Comparison of ENCODE assay signal across 30 cellular contexts in genomic region chr9:117343416-117343815, GRCh38.
DNase-seq lines count a peak whose midpoint lies in the region; ATAC-seq, FAIRE-seq and TF ChIP-seq lines count a peak whose summit lies in the region.
"Had no signal": no experiment of that assay in that cellular context is flagged by ENCODE, and none has a peak within 500 bp of the region (broad histone marks: within the 10 kb centered on the region; RNA-seq: fewer than 3 reads in every experiment).

No MANE protein-coding gene starts in this region.

- no peaks in the 10 kb centered on the region for H3K4me1 Mint-ChIP-seq in MCF 10A (ENCODE audit: insufficient read depth, unreplicated experiment)
- H3K4me1 Mint-ChIP-seq in astrocyte (ENCODE audit: low read depth, unreplicated experiment): peaks cover 25% of the 10 kb centered on the region
- H3K4me1 Mint-ChIP-seq: activated CD4-positive, alpha-beta T cell treated with anti-CD3 and anti-CD28 coated beads, Interleukin-2, amount 10 ng/mL, durations not matched to agents 7 days and 5 days; memory B cell; neural crest cell had no signal

- H3K27me3 Mint-ChIP-seq in MCF 10A (ENCODE audit: insufficient read depth, unreplicated experiment) (no peaks in the 10 kb centered on the region), astrocyte (ENCODE audit: low read depth, unreplicated experiment) (no peaks in the 10 kb centered on the region)
- H3K27me3 Mint-ChIP-seq: activated CD4-positive, alpha-beta T cell treated with anti-CD3 and anti-CD28 coated beads, Interleukin-2, amount 10 ng/mL, durations not matched to agents 7 days and 5 days; memory B cell had no signal

- H3K27me3 ChIP-seq in breast epithelium (no peaks in the 10 kb centered on the region), astrocyte (ENCODE audit: insufficient read depth, low read length) (no peaks in the 10 kb centered on the region), keratinocyte (ENCODE audit: control insufficient read depth, extremely low read depth, insufficient read depth, low read length) (no peaks in the 10 kb centered on the region), upper lobe of right lung (no peaks in the 10 kb centered on the region)
- H3K27me3 ChIP-seq: dorsolateral prefrontal cortex, pancreas, thyroid gland had no signal

- DNase-seq in MCF 10A (ENCODE audit: unreplicated experiment): peak; percentile 6
- DNase-seq in breast epithelium (ENCODE audit: low spot score in 2 of 2): no peak
- peak; percentile 20 for DNase-seq in astrocyte (ENCODE audit: low read depth)
- DNase-seq in keratinocyte (ENCODE audit: low read depth, low spot score): peak; percentile 4
- DNase-seq in upper lobe of right lung: no peak
- DNase-seq in MV-4-11 (lab: John Stamatoyannopoulos, UW): no peak
- no peak for DNase-seq in GM13977 (ENCODE audit: low spot score)
- DNase-seq: activated CD4-positive, alpha-beta T cell treated with anti-CD3 and anti-CD28 coated beads, Interleukin-2, amount 10 ng/mL, durations not matched to agents 7 days and 5 days; activated gamma-delta T cell; activated T-cell treated with anti-CD3 and anti-CD28 coated beads, Interleukin-2, amount 50 U/mL, for 1 hour; CD4-positive, alpha-beta T cell; dorsolateral prefrontal cortex; hippocampal formation; NCI-H1436 treated with DMSO at 0.1 percent for 48 hours; NCI-H2081 treated with DMSO at 0.1 percent for 48 hours; NCI-H2227 treated with DMSO at 0.1 percent for 48 hours; NCI-H526 treated with DMSO at 0.1 percent for 48 hours; NK-92 treated with Interleukin-12 subunit alpha and Interleukin-12 subunit beta, amount 100 ng/mL, for 24 hours; pancreas; PC-3; SHP77 treated with DMSO at 0.1 percent for 48 hours; stimulated activated CD8-positive, alpha-beta memory T cell treated with anti-CD3 and anti-CD28 coated beads, Interleukin-4, amount 100 ng/mL, for 48 hours; T-helper 9 cell; thyroid gland had no signal

- TF ChIP-seq CTCF in MCF 10A (IDR thresholded peaks at IDR 0.05; ENCODE audit: unreplicated experiment) (no peak), breast epithelium (IDR thresholded peaks at IDR 0.05) (no peak), astrocyte (IDR thresholded peaks at IDR 0.05; ENCODE audit: insufficient read depth, low read depth, low read length) (no peak), keratinocyte (optimal IDR thresholded peaks at IDR 0.05 in 1 of 3, IDR thresholded peaks at IDR 0.05 in 1 of 3, conservative IDR thresholded peaks at IDR 0.05 in 1 of 3; ENCODE audit: extremely low read depth in 1 of 3, insufficient read depth in 2 of 3, low read length in 3 of 3) (no peak), upper lobe of right lung (IDR thresholded peaks at IDR 0.05) (no peak), GM13977 (IDR thresholded peaks at IDR 0.05; ENCODE audit: extremely low read depth, insufficient read depth, missing control alignments) (no peak)

- H4K20me1 ChIP-seq in astrocyte (ENCODE audit: insufficient read depth, low read length): no peaks in the 10 kb centered on the region
- H4K20me1 ChIP-seq in keratinocyte (ENCODE audit: control insufficient read depth, extremely low read depth, insufficient read depth, low read length): no peaks in the 10 kb centered on the region

- POLR2A ChIA-PET in MCF 10A (lab: Yijun Ruan, JAX): no interaction called here

- H3K9me3 Mint-ChIP-seq in MCF 10A (ENCODE audit: unreplicated experiment) (peaks cover 18% of the 10 kb centered on the region), astrocyte (ENCODE audit: unreplicated experiment) (peaks cover 5% of the 10 kb centered on the region)
- H3K9me3 Mint-ChIP-seq: activated CD4-positive, alpha-beta T cell treated with anti-CD3 and anti-CD28 coated beads, Interleukin-2, amount 10 ng/mL, durations not matched to agents 7 days and 5 days; CD4-positive, alpha-beta T cell; memory B cell; neural crest cell had no signal

- in situ Hi-C loops in GM13977 (cut with MboI; ENCODE audit: low pct_unique_long_range_greater_than_20kb, low sequenced_read_pairs, unreplicated experiment): no loop called here

- H3K36me3 Mint-ChIP-seq in MCF 10A (ENCODE audit: insufficient read depth, unreplicated experiment) (no peaks in the 10 kb centered on the region), astrocyte (ENCODE audit: low read depth, unreplicated experiment) (no peaks in the 10 kb centered on the region)
- H3K36me3 Mint-ChIP-seq: memory B cell had no signal

- FAIRE-seq in astrocyte (lab: Jason Lieb, UNC) (no peak), keratinocyte (lab: Jason Lieb, UNC) (peak; percentile 52)
- FAIRE-seq: GM12892, pancreas had no signal

- ATAC-seq in GM18909 (IDR thresholded peaks at IDR 0.05; ENCODE audit: poor library complexity, unreplicated experiment) (no peak), upper lobe of right lung (no peak)
- ATAC-seq: left lobe of liver, pancreas, PC-3 had no signal

- H3K27ac Mint-ChIP-seq in MCF 10A (ENCODE audit: low read depth, unreplicated experiment): no peak overlapping the region
- peak overlapping the region; percentile 17 for H3K27ac Mint-ChIP-seq in astrocyte (ENCODE audit: unreplicated experiment)
- H3K27ac Mint-ChIP-seq: activated CD4-positive, alpha-beta T cell treated with anti-CD3 and anti-CD28 coated beads, Interleukin-2, amount 10 ng/mL, durations not matched to agents 7 days and 5 days; CD4-positive, alpha-beta T cell; memory B cell had no signal

- H3K79me2 ChIP-seq in astrocyte (ENCODE audit: insufficient read depth, low read length) (no peaks in the 10 kb centered on the region), keratinocyte (ENCODE audit: control insufficient read depth, insufficient read depth, low read length) (no peaks in the 10 kb centered on the region)

- H3K4me1 ChIP-seq in breast epithelium: no peaks in the 10 kb centered on the region
- peaks cover 3% of the 10 kb centered on the region for H3K4me1 ChIP-seq in astrocyte (ENCODE audit: insufficient read depth, low read length)
- H3K4me1 ChIP-seq in keratinocyte (ENCODE audit: control insufficient read depth, extremely low read depth, insufficient read depth, low read length): peaks cover 2% of the 10 kb centered on the region
- H3K4me1 ChIP-seq in upper lobe of right lung: no peaks in the 10 kb centered on the region
- H3K4me1 ChIP-seq: pancreas, thyroid gland had no signal

- H2AFZ ChIP-seq in astrocyte (ENCODE audit: low read depth, low read length) (no peak overlapping the region), keratinocyte (ENCODE audit: control insufficient read depth, low read length) (no peak overlapping the region)

- intact Hi-C loops in MCF 10A (cut with micrococcal nuclease) (no loop called here), breast epithelium (cut with DNase I; ENCODE audit: low total_unique reads) (no loop called here), upper lobe of right lung (cut with DNase I) (no loop called here)

- no peak for TF ChIP-seq POLR2A in breast epithelium (IDR thresholded peaks at IDR 0.05)

- CTCF ChIA-PET in MCF 10A (lab: Yijun Ruan, JAX): interaction anchor here (0.5 kb wide), 1 partner anchor 21 kb away, joined by 3 read pairs; no protein-coding TSS in a partner anchor

- H3K4me2 ChIP-seq in astrocyte (ENCODE audit: low read length) (no peak overlapping the region), keratinocyte (ENCODE audit: control insufficient read depth, extremely low read depth, insufficient read depth, low read depth, low read length) (no peak overlapping the region)
- H3K4me2 ChIP-seq: smooth muscle cell had no signal

- H3K4me3 ChIP-seq in breast epithelium (no peak overlapping the region), astrocyte (ENCODE audit: insufficient read depth, low read depth, low read length) (no peak overlapping the region), keratinocyte (ENCODE audit: control insufficient read depth in 2 of 3, extremely low read depth in 1 of 3, insufficient read depth in 2 of 3, low read depth in 1 of 3, low read length in 3 of 3) (no peak overlapping the region), upper lobe of right lung (no peak overlapping the region)
- H3K4me3 ChIP-seq: dorsolateral prefrontal cortex, pancreas, smooth muscle cell, thyroid gland had no signal

- no peak overlapping the region for H3K9ac ChIP-seq in astrocyte (ENCODE audit: low read length)
- H3K9ac ChIP-seq in keratinocyte (ENCODE audit: control insufficient read depth, extremely low read depth, insufficient read depth, low read length): no peak overlapping the region

- H3K9me1 ChIP-seq in keratinocyte (ENCODE audit: control insufficient read depth, extremely low read depth, insufficient read depth, low read length): no peaks in the 10 kb centered on the region

- BruUV-seq in MCF 10A (replicated peaks; lab: Mats Ljungman, UMichigan): no TSS peak

- H3K27ac ChIP-seq in breast epithelium (no peak overlapping the region), astrocyte (ENCODE audit: low read depth, low read length) (no peak overlapping the region), keratinocyte (ENCODE audit: control insufficient read depth, insufficient read depth, low read length) (no peak overlapping the region), upper lobe of right lung (no peak overlapping the region)
- H3K27ac ChIP-seq: pancreas, thyroid gland had no signal

- no peak overlapping the region for H3K4me3 Mint-ChIP-seq in MCF 10A (ENCODE audit: unreplicated experiment)
- H3K4me3 Mint-ChIP-seq in astrocyte (ENCODE audit: unreplicated experiment): no peak overlapping the region
- H3K4me3 Mint-ChIP-seq: activated CD4-positive, alpha-beta T cell treated with anti-CD3 and anti-CD28 coated beads, Interleukin-2, amount 10 ng/mL, durations not matched to agents 7 days and 5 days; CD4-positive, alpha-beta T cell; memory B cell; neural crest cell had no signal

- H3K36me3 ChIP-seq in breast epithelium (no peaks in the 10 kb centered on the region), astrocyte (ENCODE audit: insufficient read depth, low read length) (no peaks in the 10 kb centered on the region), keratinocyte (ENCODE audit: control insufficient read depth in 2 of 2, extremely low read depth in 1 of 2, insufficient read depth in 2 of 2, low read length in 2 of 2) (no peaks in the 10 kb centered on the region), upper lobe of right lung (no peaks in the 10 kb centered on the region)
- H3K36me3 ChIP-seq: pancreas, thyroid gland had no signal

- H3K9me3 ChIP-seq in breast epithelium (no peaks in the 10 kb centered on the region), astrocyte (ENCODE audit: insufficient read depth, low read depth, low read length) (no peaks in the 10 kb centered on the region), keratinocyte (ENCODE audit: control insufficient read depth, low read depth, low read length) (no peaks in the 10 kb centered on the region), upper lobe of right lung (no peaks in the 10 kb centered on the region)
- H3K9me3 ChIP-seq: pancreas, thyroid gland had no signal

- dilution Hi-C loops in keratinocyte (cut with MboI; ENCODE audit: extremely low pct_ligation_motif_present, low sequenced_read_pairs): no loop called here

Comparison
In these comparisons a context has a peak if more than half of its experiments do, and no peak if none do; other contexts are left out.
1. DNase-seq: peak in MCF 10A (single experiment), astrocyte (single experiment) and keratinocyte (single experiment); none in breast epithelium (0 of 2), upper lobe of right lung (single experiment), MV-4-11 (single experiment) and GM13977 (single experiment).